ENCODE assay signal across 18 cellular contexts in the genomic region with DNA sequence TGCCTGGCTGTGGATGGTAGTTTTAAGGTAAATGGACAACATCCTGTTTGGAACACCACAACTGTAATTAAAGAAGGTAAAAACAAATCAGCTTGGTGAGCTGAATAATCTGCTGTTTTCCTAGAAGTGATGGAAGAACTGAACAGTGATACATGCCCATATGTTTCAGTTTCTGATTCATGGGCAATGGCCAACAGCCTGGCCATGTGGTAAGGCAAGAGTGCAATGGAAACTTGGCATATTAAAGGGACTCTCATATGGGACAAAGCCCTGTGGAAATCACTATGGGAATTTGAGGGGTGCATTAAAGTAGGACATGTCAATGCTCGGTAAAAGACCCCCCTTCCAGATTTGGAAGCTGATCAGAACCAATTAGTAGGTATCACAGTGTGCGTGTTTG. TPM values are rescaled to one million over a fixed set of nuclear protein-coding genes. Genes with fewer than 3 reads are reported as not detected.
DNase-seq lines count a peak whose midpoint lies in the region; ATAC-seq, FAIRE-seq and TF ChIP-seq lines count a peak whose summit lies in the region.
"Had no signal": no experiment of that assay in that cellular context is flagged by ENCODE, and none has a peak within 500 bp of the region (broad histone marks: within the 10 kb centered on the region; RNA-seq: fewer than 3 reads in every experiment).

No MANE protein-coding gene starts in this region.

- H3K27ac Mint-ChIP-seq in activated T-cell treated with anti-CD3 and anti-CD28 coated beads, Interleukin-2, amount 50 U/mL, for 24 hours: peak overlapping the region; percentile 81
- H3K27ac Mint-ChIP-seq in Calu3 (ENCODE audit: unreplicated experiment): no peak overlapping the region
- H3K27ac Mint-ChIP-seq in activated naive CD8-positive, alpha-beta T cell treated with anti-CD3 and anti-CD28 coated beads, Interleukin-2, amount 50 U/mL, for 24 hours: peak overlapping the region; percentile 47
- peak overlapping the region; percentile 32 for H3K27ac Mint-ChIP-seq in stimulated activated memory B cell treated with anti-CD40 and anti-IgM and Interleukin-4, amounts not matched to agents 10 μg/mL and 1 μg/mL and 100 μg/mL, for 72 hours

- H3K9me3 ChIP-seq in WERI-Rb-1 (ENCODE audit: severe bottlenecking): peaks cover 24% of the 10 kb centered on the region

- no TSS peak for BruUV-seq in Calu3 (replicated peaks; lab: Mats Ljungman, UMichigan)

- no peak for FAIRE-seq in D721Med (lab: Jason Lieb, UNC)
- FAIRE-seq: A204.1 had no signal

- H3K4me3 Mint-ChIP-seq in activated T-cell treated with anti-CD3 and anti-CD28 coated beads, Interleukin-2, amount 50 U/mL, for 24 hours: no peak overlapping the region
- no peak overlapping the region for H3K4me3 Mint-ChIP-seq in Calu3 (ENCODE audit: low read depth, unreplicated experiment)
- H3K4me3 Mint-ChIP-seq in activated naive CD8-positive, alpha-beta T cell treated with anti-CD3 and anti-CD28 coated beads, Interleukin-2, amount 50 U/mL, for 24 hours: no peak overlapping the region
- no peak overlapping the region for H3K4me3 Mint-ChIP-seq in stimulated activated memory B cell treated with anti-CD40 and anti-IgM and Interleukin-4, amounts not matched to agents 10 μg/mL and 1 μg/mL and 100 μg/mL, for 72 hours
- H3K4me3 Mint-ChIP-seq: IgD-negative memory B cell had no signal

- H3K36me3 ChIP-seq in WERI-Rb-1: no peaks in the 10 kb centered on the region

- H3K4me3 ChIP-seq in WERI-Rb-1 (ENCODE audit: low read depth, low read length): no peak overlapping the region
- H3K4me3 ChIP-seq: GM23248 had no signal

- CTCF ChIA-PET in Calu3 (lab: Charles Lee): interaction anchor here (0.7 to 31.7 kb wide), 30 partner anchors 12 to 1492 kb away, joined by 3 to 1809 read pairs (median 66); partner anchors contain the start of genes GRB7, GSDMA, GSDMB and IKZF3

- H3K9me3 Mint-ChIP-seq in activated T-cell treated with anti-CD3 and anti-CD28 coated beads, Interleukin-2, amount 50 U/mL, for 24 hours: peaks cover 37% of the 10 kb centered on the region
- peaks cover 23% of the 10 kb centered on the region for H3K9me3 Mint-ChIP-seq in Calu3 (ENCODE audit: low read depth, unreplicated experiment)
- peaks cover 29% of the 10 kb centered on the region for H3K9me3 Mint-ChIP-seq in activated naive CD8-positive, alpha-beta T cell treated with anti-CD3 and anti-CD28 coated beads, Interleukin-2, amount 50 U/mL, for 24 hours
- peaks cover 18% of the 10 kb centered on the region for H3K9me3 Mint-ChIP-seq in stimulated activated memory B cell treated with anti-CD40 and anti-IgM and Interleukin-4, amounts not matched to agents 10 μg/mL and 1 μg/mL and 100 μg/mL, for 72 hours

- H3K27me3 Mint-ChIP-seq in activated T-cell treated with anti-CD3 and anti-CD28 coated beads, Interleukin-2, amount 50 U/mL, for 24 hours: no peaks in the 10 kb centered on the region
- no peaks in the 10 kb centered on the region for H3K27me3 Mint-ChIP-seq in Calu3 (ENCODE audit: unreplicated experiment)
- no peaks in the 10 kb centered on the region for H3K27me3 Mint-ChIP-seq in activated naive CD8-positive, alpha-beta T cell treated with anti-CD3 and anti-CD28 coated beads, Interleukin-2, amount 50 U/mL, for 24 hours
- no peaks in the 10 kb centered on the region for H3K27me3 Mint-ChIP-seq in stimulated activated memory B cell treated with anti-CD40 and anti-IgM and Interleukin-4, amounts not matched to agents 10 μg/mL and 1 μg/mL and 100 μg/mL, for 72 hours
- H3K27me3 Mint-ChIP-seq: IgD-negative memory B cell had no signal

- peaks cover 53% of the 10 kb centered on the region for H3K4me1 Mint-ChIP-seq in activated T-cell treated with anti-CD3 and anti-CD28 coated beads, Interleukin-2, amount 50 U/mL, for 24 hours (ENCODE audit: low read depth)
- peaks cover 17% of the 10 kb centered on the region for H3K4me1 Mint-ChIP-seq in Calu3 (ENCODE audit: low read depth, unreplicated experiment)
- peaks cover 48% of the 10 kb centered on the region for H3K4me1 Mint-ChIP-seq in activated naive CD8-positive, alpha-beta T cell treated with anti-CD3 and anti-CD28 coated beads, Interleukin-2, amount 50 U/mL, for 24 hours
- peaks cover 32% of the 10 kb centered on the region for H3K4me1 Mint-ChIP-seq in stimulated activated memory B cell treated with anti-CD40 and anti-IgM and Interleukin-4, amounts not matched to agents 10 μg/mL and 1 μg/mL and 100 μg/mL, for 72 hours

- no peak for DNase-seq in activated T-cell treated with anti-CD3 and anti-CD28 coated beads, Interleukin-2, amount 50 U/mL, for 24 hours
- no peak for DNase-seq in activated T-cell treated with anti-CD3 and anti-CD28 coated beads, Interleukin-2, amount 50 U/mL, for 1 hour
- DNase-seq in Calu3 (peak; percentile 62), D721Med (ENCODE audit: insufficient read length, low spot score) (no peak), WERI-Rb-1 (no peak)
- DNase-seq in activated naive CD8-positive, alpha-beta T cell treated with anti-CD3 and anti-CD28 coated beads, Interleukin-2, amount 50 U/mL, for 24 hours: no peak
- DNase-seq: GF-D8, GM23248, NCI-H2029, NCI-H510A treated with DMSO at 0.1 percent for 48 hours had no signal

- intact Hi-C loops in Calu3 (cut with micrococcal nuclease; ENCODE audit: unreplicated experiment): no loop called here

- H3K27me3 ChIP-seq in WERI-Rb-1 (ENCODE audit: insufficient read depth, low read depth, severe bottlenecking): peaks cover 2% of the 10 kb centered on the region

- no peak overlapping the region for H3K27ac ChIP-seq in WERI-Rb-1
- H3K27ac ChIP-seq: C4-2B, GM23248 had no signal

- no peak for TF ChIP-seq CTCF in Calu3 (IDR thresholded peaks at IDR 0.05; ENCODE audit: unreplicated experiment)
- no peak for TF ChIP-seq CTCF in D721Med (IDR thresholded peaks at IDR 0.05; ENCODE audit: insufficient read depth, missing control alignments)
- no peak for TF ChIP-seq CTCF in WERI-Rb-1 (IDR thresholded peaks at IDR 0.05; ENCODE audit: low read depth, low read length)

- peaks cover 98% of the 10 kb centered on the region for H3K36me3 Mint-ChIP-seq in activated T-cell treated with anti-CD3 and anti-CD28 coated beads, Interleukin-2, amount 50 U/mL, for 24 hours (ENCODE audit: low read depth)
- peaks cover 8% of the 10 kb centered on the region for H3K36me3 Mint-ChIP-seq in Calu3 (ENCODE audit: insufficient read depth, unreplicated experiment)
- peaks cover 85% of the 10 kb centered on the region for H3K36me3 Mint-ChIP-seq in activated naive CD8-positive, alpha-beta T cell treated with anti-CD3 and anti-CD28 coated beads, Interleukin-2, amount 50 U/mL, for 24 hours (ENCODE audit: low read depth)
- H3K36me3 Mint-ChIP-seq in stimulated activated memory B cell treated with anti-CD40 and anti-IgM and Interleukin-4, amounts not matched to agents 10 μg/mL and 1 μg/mL and 100 μg/mL, for 72 hours: peaks cover 93% of the 10 kb centered on the region

- ATAC-seq in activated naive CD8-positive, alpha-beta T cell treated with anti-CD3 and anti-CD28 coated beads, Interleukin-2, amount 50 U/mL, for 24 hours: no peak
- ATAC-seq in stimulated activated memory B cell treated with anti-CD40 and anti-IgM and Interleukin-4, amounts not matched to agents 10 μg/mL and 1 μg/mL and 100 μg/mL, for 72 hours: no peak
- no peak for ATAC-seq in GM18868 (IDR thresholded peaks at IDR 0.05; ENCODE audit: unreplicated experiment)
- ATAC-seq: Panc1 had no signal

RNA-seq across cellular contexts. Expression of gene IKZF3, which starts 37.8 kb away (rescaled TPM):
- 30.9 and 41.0 TPM in 2 replicates for total RNA-seq in Calu3 (2022)
- total RNA-seq: GM23248, LHCN-M2 had no signal

RNA-seq across cellular contexts. Expression of gene ZPBP2, which starts 41.7 kb away (rescaled TPM):
- total RNA-seq in Calu3 (2022): not detected in 2 replicates
- total RNA-seq: GM23248, HT-29, LHCN-M2 had no signal
